In the genomic region with DNA sequence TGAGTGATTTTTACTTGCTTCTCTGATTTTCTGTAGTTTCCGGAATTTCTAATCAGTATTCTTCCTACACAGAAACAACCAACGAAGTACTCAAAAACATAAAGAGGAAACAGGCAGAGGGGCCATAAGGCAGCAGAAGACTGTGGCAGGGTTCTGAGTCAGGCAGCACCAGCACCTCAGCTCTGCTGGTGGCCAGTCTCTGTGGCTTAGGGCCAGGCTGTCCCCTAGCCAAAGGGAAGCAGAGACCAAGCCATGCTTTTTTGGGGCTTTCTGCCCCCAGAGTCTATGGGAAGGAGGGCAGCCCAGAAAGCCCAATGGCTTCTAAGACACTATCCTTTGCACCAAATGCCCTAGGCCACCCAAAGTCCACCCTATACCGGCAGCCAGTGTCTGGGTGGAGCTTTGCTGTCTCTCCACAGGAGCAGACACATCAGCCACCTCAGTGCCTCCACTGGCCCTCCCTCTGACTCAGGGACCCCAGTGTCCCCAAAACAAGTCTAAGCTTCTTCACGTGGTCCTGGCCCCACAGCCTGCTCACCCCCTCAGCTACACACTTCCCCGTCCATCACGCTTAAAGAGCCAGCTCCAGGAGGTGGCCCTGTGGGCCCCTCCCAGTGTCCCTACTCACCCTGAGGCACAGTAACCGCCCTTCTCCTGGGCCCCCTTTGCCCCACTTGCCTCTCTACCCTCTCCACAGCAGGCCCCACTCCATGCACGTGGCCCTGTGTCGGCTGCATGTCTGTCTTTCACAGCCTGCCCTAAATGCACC, we compare ENCODE assay signal across 1 cellular context.
TF ChIP-seq lines count a peak whose summit lies in the region.

No MANE protein-coding gene starts in this region.

TF ChIP-seq in HCT116, 20 proteins besides CTCF, POLR2A, EP300 and RAD21:
- TF ChIP-seq TCF7L2 (IDR thresholded peaks at IDR 0.05; ENCODE audit: borderline replicate concordance, extremely low read depth, insufficient read depth, insufficient read length), result no peak
- TF ChIP-seq POLR2AphosphoS5 (IDR thresholded peaks at IDR 0.05; ENCODE audit: low read depth, low read length), result no peak
- no peak for TF ChIP-seq EZH2 (IDR thresholded peaks at IDR 0.05)
- no peak for TF ChIP-seq CBX3 (IDR thresholded peaks at IDR 0.05; ENCODE audit: low read depth)
- TF ChIP-seq, protein P1, sequence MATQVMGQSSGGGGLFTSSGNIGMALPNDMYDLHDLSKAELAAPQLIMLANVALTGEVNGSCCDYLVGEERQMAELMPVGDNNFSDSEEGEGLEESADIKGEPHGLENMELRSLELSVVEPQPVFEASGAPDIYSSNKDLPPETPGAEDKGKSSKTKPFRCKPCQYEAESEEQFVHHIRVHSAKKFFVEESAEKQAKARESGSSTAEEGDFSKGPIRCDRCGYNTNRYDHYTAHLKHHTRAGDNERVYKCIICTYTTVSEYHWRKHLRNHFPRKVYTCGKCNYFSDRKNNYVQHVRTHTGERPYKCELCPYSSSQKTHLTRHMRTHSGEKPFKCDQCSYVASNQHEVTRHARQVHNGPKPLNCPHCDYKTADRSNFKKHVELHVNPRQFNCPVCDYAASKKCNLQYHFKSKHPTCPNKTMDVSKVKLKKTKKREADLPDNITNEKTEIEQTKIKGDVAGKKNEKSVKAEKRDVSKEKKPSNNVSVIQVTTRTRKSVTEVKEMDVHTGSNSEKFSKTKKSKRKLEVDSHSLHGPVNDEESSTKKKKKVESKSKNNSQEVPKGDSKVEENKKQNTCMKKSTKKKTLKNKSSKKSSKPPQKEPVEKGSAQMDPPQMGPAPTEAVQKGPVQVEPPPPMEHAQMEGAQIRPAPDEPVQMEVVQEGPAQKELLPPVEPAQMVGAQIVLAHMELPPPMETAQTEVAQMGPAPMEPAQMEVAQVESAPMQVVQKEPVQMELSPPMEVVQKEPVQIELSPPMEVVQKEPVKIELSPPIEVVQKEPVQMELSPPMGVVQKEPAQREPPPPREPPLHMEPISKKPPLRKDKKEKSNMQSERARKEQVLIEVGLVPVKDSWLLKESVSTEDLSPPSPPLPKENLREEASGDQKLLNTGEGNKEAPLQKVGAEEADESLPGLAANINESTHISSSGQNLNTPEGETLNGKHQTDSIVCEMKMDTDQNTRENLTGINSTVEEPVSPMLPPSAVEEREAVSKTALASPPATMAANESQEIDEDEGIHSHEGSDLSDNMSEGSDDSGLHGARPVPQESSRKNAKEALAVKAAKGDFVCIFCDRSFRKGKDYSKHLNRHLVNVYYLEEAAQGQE (IDR thresholded peaks at IDR 0.05; ENCODE audit: low read depth), result no peak
- no peak for TF ChIP-seq YY1 (IDR thresholded peaks at IDR 0.05; ENCODE audit: extremely low read depth, insufficient replicate concordance, low read depth, low read length)
- no peak for TF ChIP-seq SIN3A (IDR thresholded peaks at IDR 0.05; ENCODE audit: low read depth)
- no peak for TF ChIP-seq ZFX (IDR thresholded peaks at IDR 0.05)
- no peak for TF ChIP-seq SRF (IDR thresholded peaks at IDR 0.05; ENCODE audit: low read depth)
- TF ChIP-seq EZH2phosphoT487 (IDR thresholded peaks at IDR 0.05; ENCODE audit: borderline replicate concordance), result no peak
- TF ChIP-seq SP1 (IDR thresholded peaks at IDR 0.05; ENCODE audit: low read depth), result no peak
- TF ChIP-seq CEBPB (IDR thresholded peaks at IDR 0.05; ENCODE audit: low read depth), result no peak
